ENCODE assay signal across 8 cellular contexts in genomic region chr17:32659419-32659842, GRCh38.
DNase-seq lines count a peak whose midpoint lies in the region; ATAC-seq, FAIRE-seq and TF ChIP-seq lines count a peak whose summit lies in the region.

No MANE protein-coding gene starts in this region.

- no peak overlapping the region for H2AFZ ChIP-seq in endothelial cell of umbilical vein (ENCODE audit: low read depth, low read length)

- CTCF ChIA-PET in endothelial cell of umbilical vein (lab: Charles Lee): interaction anchor here (0.7 to 2.7 kb wide), 38 partner anchors 9 to 339 kb away, joined by 3 to 52 read pairs (median 6); partner anchors contain the start of genes CDK5R1 and MYO1D

- ATAC-seq in GM18858 (IDR thresholded peaks at IDR 0.05; ENCODE audit: unreplicated experiment): no peak

- no peak overlapping the region for H3K4me2 ChIP-seq in endothelial cell of umbilical vein (ENCODE audit: insufficient read depth, low read length)

- H3K9ac ChIP-seq in endothelial cell of umbilical vein (replicated peaks; ENCODE audit: extremely low read depth, insufficient read depth, low read length): no peak overlapping the region

- POLR2A ChIA-PET in endothelial cell of umbilical vein (lab: Charles Lee): interaction anchor here (0.6 to 1.4 kb wide), 2 partner anchors 42 to 173 kb away, joined by 3 read pairs; partner anchors contain the start of gene CDK5R1

- H3K27me3 ChIP-seq in endothelial cell of umbilical vein (ENCODE audit: control insufficient read depth in 2 of 2, insufficient read depth in 2 of 2, low read length in 2 of 2): no peaks in the 10 kb centered on the region

- H3K27ac ChIP-seq in endothelial cell of umbilical vein (ENCODE audit: insufficient read depth, low read depth, low read length): no peak overlapping the region

- no peaks in the 10 kb centered on the region for H3K79me2 ChIP-seq in endothelial cell of umbilical vein (ENCODE audit: control insufficient read depth, insufficient read depth, low read length)

- H3K4me3 ChIP-seq in endothelial cell of umbilical vein (replicated peaks in 1 of 3; ENCODE audit: insufficient read depth in 1 of 3, low read depth in 1 of 3, low read length in 3 of 3): no peak overlapping the region

- FAIRE-seq in H54 (lab: Jason Lieb, UNC): no peak
- FAIRE-seq in endothelial cell of umbilical vein (lab: Jason Lieb, UNC): peak; percentile 95

- dilution Hi-C loops in endothelial cell of umbilical vein (cut with MboI; ENCODE audit: extremely low pct_ligation_motif_present, low sequenced_read_pairs): no loop called here

- no TSS peak for BruUV-seq in endothelial cell of umbilical vein (replicated peaks; lab: Mats Ljungman, UMichigan)

- peak; percentile 98 for TF ChIP-seq CTCF in AG09319 (IDR thresholded peaks at IDR 0.05; ENCODE audit: low read depth, low read length)
- peak; percentile 85 to 92 for TF ChIP-seq CTCF in endothelial cell of umbilical vein (IDR thresholded peaks at IDR 0.05; ENCODE audit: extremely low read depth in 1 of 2, insufficient read depth in 1 of 2, low read depth in 1 of 2, low read length in 2 of 2)

- H3K4me1 ChIP-seq in endothelial cell of umbilical vein (ENCODE audit: control insufficient read depth, extremely low read depth, insufficient read depth, low read length): no peaks in the 10 kb centered on the region

- H4K20me1 ChIP-seq in endothelial cell of umbilical vein (replicated peaks; ENCODE audit: control insufficient read depth, extremely low read depth, insufficient read depth, low read length): no peaks in the 10 kb centered on the region

- no peak for TF ChIP-seq POLR2A in H54 (IDR thresholded peaks at IDR 0.05; ENCODE audit: low read depth, low read length)
- TF ChIP-seq POLR2A in endothelial cell of umbilical vein (IDR thresholded peaks at IDR 0.05; ENCODE audit: low read depth, low read length): no peak

- peaks cover 3 to 5% of the 10 kb centered on the region in 2 experiments for H3K36me3 ChIP-seq in endothelial cell of umbilical vein (ENCODE audit: control insufficient read depth in 2 of 2, extremely low read depth in 1 of 2, insufficient read depth in 2 of 2, low read length in 2 of 2)

- DNase-seq in AG09319 (ENCODE audit: extremely low read depth, low read depth) (peak; percentile 29), H54 (ENCODE audit: insufficient read length, low spot score) (peak; percentile 15), NCI-H526 treated with DMSO at 0.1 percent for 48 hours (lab: John Stamatoyannopoulos, UW) (peak; percentile 50), endothelial cell of umbilical vein (ENCODE audit: low read depth, low spot score) (peak; percentile 84), middle frontal gyrus (ENCODE audit: extremely low spot score, low spot score) (peak; percentile 86)
- peak; percentile 87 for DNase-seq in activated CD8-positive, alpha-beta memory T cell treated with anti-CD3 and anti-CD28 coated beads for 24 hours
- peak; percentile 47 for DNase-seq in stimulated activated CD8-positive, alpha-beta memory T cell treated with anti-CD3 and anti-CD28 coated beads, Interleukin-4, amount 100 ng/mL, for 24 hours (ENCODE audit: low read depth)

- intact Hi-C loops in endothelial cell of umbilical vein (cut with micrococcal nuclease): loop anchor here (1.0 to 5.0 kb wide), 4 partner anchors 96 to 251 kb away; partner anchors contain the start of gene MYO1D

- no peaks in the 10 kb centered on the region for H3K9me1 ChIP-seq in endothelial cell of umbilical vein (replicated peaks; ENCODE audit: control insufficient read depth, extremely low read depth, insufficient read depth, low read length)

- no peaks in the 10 kb centered on the region for H3K9me3 ChIP-seq in endothelial cell of umbilical vein (replicated peaks; ENCODE audit: control insufficient read depth, insufficient read depth, low read length)

TF ChIP-seq in endothelial cell of umbilical vein, 7 proteins besides CTCF, POLR2A, EP300 and RAD21:
- TF ChIP-seq POLR2AphosphoS5 (IDR thresholded peaks at IDR 0.05; ENCODE audit: insufficient read depth, low read depth, low read length) (no peak), GATA2 (IDR thresholded peaks at IDR 0.05; ENCODE audit: insufficient read depth, insufficient read length, low read depth, low read length) (no peak), MYC (IDR thresholded peaks at IDR 0.05; ENCODE audit: low read depth, low read length) (no peak), FOS (IDR thresholded peaks at IDR 0.05; ENCODE audit: borderline replicate concordance, insufficient read depth, low read length) (no peak), MAX (IDR thresholded peaks at IDR 0.05; ENCODE audit: insufficient read depth, insufficient read length) (no peak), JUN (IDR thresholded peaks at IDR 0.05; ENCODE audit: borderline replicate concordance, insufficient read depth, insufficient read length, low read depth) (no peak), EZH2 (IDR thresholded peaks at IDR 0.05; ENCODE audit: borderline replicate concordance, low read depth, low read length, severe bottlenecking) (no peak)
TF ChIP-seq in endothelial cell of umbilical vein: peak in this region for 0.

Comparison
In these comparisons a context has a peak if more than half of its experiments do, and no peak if none do; other contexts are left out.
1. DNase-seq: peak in every context shown above with its lines; median percentile 87 in activated CD8-positive, alpha-beta memory T cell treated with anti-CD3 and anti-CD28 coated beads for 24 hours; 86 in middle frontal gyrus; 84 in endothelial cell of umbilical vein; 50 in NCI-H526 treated with DMSO at 0.1 percent for 48 hours; 47 in stimulated activated CD8-positive, alpha-beta memory T cell treated with anti-CD3 and anti-CD28 coated beads, Interleukin-4, amount 100 ng/mL, for 24 hours; 29 in AG09319; 15 in H54.